ENCODE assay signal across 1 cellular context in the genomic region with DNA sequence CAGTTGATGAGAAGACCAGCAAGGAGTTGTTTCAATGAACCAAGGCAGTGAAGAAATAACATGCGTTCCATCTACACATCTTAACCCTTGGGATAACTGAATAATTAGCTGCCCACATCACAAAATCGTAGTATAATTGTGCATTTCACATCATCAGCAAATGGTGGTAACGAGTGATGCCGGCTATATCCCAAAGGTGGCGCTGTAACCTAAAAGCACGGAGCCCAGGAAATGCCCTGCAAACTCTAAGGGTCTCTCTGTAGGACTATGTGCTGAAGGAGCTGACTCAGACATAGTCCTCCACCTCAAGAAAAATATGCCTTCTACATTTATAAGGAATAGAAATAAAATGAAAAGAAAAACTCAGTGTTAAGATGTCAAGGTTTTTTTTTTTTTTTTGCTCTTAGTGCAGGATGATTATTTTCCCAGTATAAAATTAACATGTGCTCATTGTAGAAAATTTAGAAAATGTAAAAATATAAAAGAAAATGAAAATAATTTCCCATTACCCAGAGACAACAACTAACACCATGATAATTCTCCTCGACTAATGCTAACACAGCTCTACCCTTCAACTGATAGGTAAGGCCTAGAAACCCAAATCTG.
A peak's percentile ranks its signal among the peaks of the same experiment; 100 is the strongest.
TF ChIP-seq lines count a peak whose summit lies in the region.

No MANE protein-coding gene starts in this region.

TF ChIP-seq in HCT116, 20 proteins besides CTCF, POLR2A, EP300 and RAD21 (continued from another document):
- TF ChIP-seq, protein P1, sequence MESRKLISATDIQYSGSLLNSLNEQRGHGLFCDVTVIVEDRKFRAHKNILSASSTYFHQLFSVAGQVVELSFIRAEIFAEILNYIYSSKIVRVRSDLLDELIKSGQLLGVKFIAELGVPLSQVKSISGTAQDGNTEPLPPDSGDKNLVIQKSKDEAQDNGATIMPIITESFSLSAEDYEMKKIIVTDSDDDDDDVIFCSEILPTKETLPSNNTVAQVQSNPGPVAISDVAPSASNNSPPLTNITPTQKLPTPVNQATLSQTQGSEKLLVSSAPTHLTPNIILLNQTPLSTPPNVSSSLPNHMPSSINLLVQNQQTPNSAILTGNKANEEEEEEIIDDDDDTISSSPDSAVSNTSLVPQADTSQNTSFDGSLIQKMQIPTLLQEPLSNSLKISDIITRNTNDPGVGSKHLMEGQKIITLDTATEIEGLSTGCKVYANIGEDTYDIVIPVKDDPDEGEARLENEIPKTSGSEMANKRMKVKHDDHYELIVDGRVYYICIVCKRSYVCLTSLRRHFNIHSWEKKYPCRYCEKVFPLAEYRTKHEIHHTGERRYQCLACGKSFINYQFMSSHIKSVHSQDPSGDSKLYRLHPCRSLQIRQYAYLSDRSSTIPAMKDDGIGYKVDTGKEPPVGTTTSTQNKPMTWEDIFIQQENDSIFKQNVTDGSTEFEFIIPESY (IDR thresholded peaks at IDR 0.05; ENCODE audit: extremely low read depth, insufficient replicate concordance, low read length) = no peak
- peak; percentile 55; the same call in 1 of the 2 replicates for TF ChIP-seq CBX3 (IDR thresholded peaks at IDR 0.05; ENCODE audit: low read depth)
- TF ChIP-seq SRF (IDR thresholded peaks at IDR 0.05; ENCODE audit: low read depth) = no peak
- TF ChIP-seq YY1 (IDR thresholded peaks at IDR 0.05; ENCODE audit: extremely low read depth, insufficient replicate concordance, low read depth, low read length) = no peak
- 0 out of 2 replicates have a peak, but pooled peaks have one; percentile 10 for TF ChIP-seq SP1 (IDR thresholded peaks at IDR 0.05; ENCODE audit: low read depth)
- TF ChIP-seq EZH2phosphoT487 (IDR thresholded peaks at IDR 0.05; ENCODE audit: borderline replicate concordance) = no peak
- TF ChIP-seq CEBPB (IDR thresholded peaks at IDR 0.05; ENCODE audit: low read depth) = no peak
- no peak for TF ChIP-seq EZH2 (IDR thresholded peaks at IDR 0.05)
- TF ChIP-seq, protein P2, sequence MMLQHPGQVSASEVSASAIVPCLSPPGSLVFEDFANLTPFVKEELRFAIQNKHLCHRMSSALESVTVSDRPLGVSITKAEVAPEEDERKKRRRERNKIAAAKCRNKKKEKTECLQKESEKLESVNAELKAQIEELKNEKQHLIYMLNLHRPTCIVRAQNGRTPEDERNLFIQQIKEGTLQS (IDR thresholded peaks at IDR 0.05) = no peak
- no peak for TF ChIP-seq ZFX (IDR thresholded peaks at IDR 0.05)
- no peak for TF ChIP-seq EGR1 (IDR thresholded peaks at IDR 0.05; ENCODE audit: low read depth)
